In genomic region chr2:175437167-175437566, GRCh38 we compare ENCODE assay signal across 27 cellular contexts.
"Had no signal": no experiment of that assay in that cellular context is flagged by ENCODE, and none has a peak within 500 bp of the region (broad histone marks: within the 10 kb centered on the region; RNA-seq: fewer than 3 reads in every experiment).

No MANE protein-coding gene starts in this region.

- H3K4me1 ChIP-seq: stomach, suprapubic skin, testis, thyroid gland, tibial artery, tibial nerve, transverse colon, upper lobe of left lung, upper lobe of right lung, uterus, vagina had no signal

- H3K4me3 ChIP-seq: stomach, suprapubic skin, testis, thoracic aorta, thyroid gland, tibial artery, tibial nerve, transverse colon, upper lobe of left lung, upper lobe of right lung, uterus, vagina had no signal

- DNase-seq: stimulated activated CD4-positive, alpha-beta T cell treated with anti-CD3 and anti-CD28 coated beads, Interleukin-2, amount 100 ng/mL, for 48 hours; stimulated activated CD4-positive, alpha-beta T cell treated with anti-CD3 and anti-CD28 coated beads, Interleukin-4, amount 100 ng/mL, for 1 hour; stimulated activated CD4-positive, alpha-beta T cell treated with anti-CD3 and anti-CD28 coated beads, Interleukin-4, amount 100 ng/mL, for 24 hours; stimulated activated CD4-positive, alpha-beta T cell treated with anti-CD3 and anti-CD28 coated beads, Interleukin-4, amount 100 ng/mL, for 4 hours; stimulated activated CD8-positive, alpha-beta memory T cell treated with anti-CD3 and anti-CD28 coated beads, Interleukin-4, amount 100 ng/mL, for 48 hours; stimulated activated naive B cell treated with anti-CD40 and anti-IgM and Interleukin-4, amounts not matched to agents 10 μg/mL and 1 μg/mL and 100 μg/mL, for 72 hours; stimulated activated naive CD4-positive, alpha-beta T cell; stimulated activated naive CD4-positive, alpha-beta T cell treated with Interleukin-2 at 50 U/mL for 16 hours; stimulated activated naive CD8-positive, alpha-beta T cell treated with anti-CD3 and anti-CD28 coated beads, Interleukin-15, amount 100 ng/mL, for 72 hours; stimulated activated naive CD8-positive, alpha-beta T cell treated with anti-CD3 and anti-CD28 coated beads, Interleukin-15, Interleukin-2, amounts not matched to agents 100 U/mL and 50 U/mL, for 24 hours; stomach; substantia nigra; testis; thyroid gland; tibial artery; transverse colon; trophoblast cell; upper lobe of left lung; upper lobe of right lung; uterus had no signal

- H3K9me3 ChIP-seq: stomach, suprapubic skin, testis, thoracic aorta, thyroid gland, tibial artery, tibial nerve, transverse colon, upper lobe of left lung, upper lobe of right lung, uterus, vagina had no signal

- ATAC-seq: stimulated activated effector memory CD8-positive, alpha-beta T cell treated with anti-CD3 and anti-CD28 coated beads, Interleukin-12 subunit alpha, Interleukin-12 subunit beta, amount 100 ng/mL, for 72 hours; stimulated activated memory B cell treated with anti-CD40 and anti-IgM and Interleukin-4, amounts not matched to agents 10 μg/mL and 1 μg/mL and 100 μg/mL, for 72 hours; stimulated activated naive B cell treated with anti-CD40 and anti-IgM and Interleukin-4, amounts not matched to agents 10 μg/mL and 1 μg/mL and 100 μg/mL, for 72 hours; stimulated activated naive CD8-positive, alpha-beta T cell treated with anti-CD3 and anti-CD28 coated beads, Interleukin-15, amount 100 ng/mL, for 72 hours; stimulated activated naive CD8-positive, alpha-beta T cell treated with anti-CD3 and anti-CD28 coated beads, Interleukin-15, Interleukin-2, amounts not matched to agents 100 U/mL and 50 U/mL, for 24 hours; upper lobe of right lung had no signal

- FAIRE-seq: urothelium cell line had no signal

- H3K36me3 ChIP-seq: stomach, suprapubic skin, thoracic aorta, thyroid gland, tibial artery, tibial nerve, transverse colon, upper lobe of left lung, upper lobe of right lung, uterus, vagina had no signal

- H3K27ac ChIP-seq: stomach, suprapubic skin, testis, thoracic aorta, thyroid gland, tibial artery, tibial nerve, transverse colon, upper lobe of left lung, upper lobe of right lung, uterus, vagina had no signal

- H3K27me3 ChIP-seq: suprapubic skin, testis, thyroid gland, tibial nerve, transverse colon, upper lobe of left lung, upper lobe of right lung, uterus, vagina had no signal
